Comparison of ENCODE assay signal across 8 cellular contexts in genomic region chr3:150410311-150411105, GRCh38. TPM values are rescaled to one million over a fixed set of nuclear protein-coding genes. Genes with fewer than 3 reads are reported as not detected.
DNase-seq lines count a peak whose midpoint lies in the region; ATAC-seq and TF ChIP-seq lines count a peak whose summit lies in the region.

No MANE protein-coding gene starts in this region.

- H3K36me3 ChIP-seq in Caco-2 (ENCODE audit: control insufficient read depth, insufficient read depth, low read length), result no peaks in the 10 kb centered on the region; the same call in 1 of the 2 replicates
- no peaks in the 10 kb centered on the region for H3K36me3 ChIP-seq in left ventricle myocardium inferior

- CTCF ChIA-PET in Caco-2 (lab: Charles Lee), result interaction anchor here (1.0 to 3.8 kb wide), 5 partner anchors 69 to 170 kb away, joined by 3 to 21 read pairs (median 3); no protein-coding TSS in a partner anchor

- H3K9me3 ChIP-seq in Caco-2, result no peaks in the 10 kb centered on the region
- no peaks in the 10 kb centered on the region for H3K9me3 ChIP-seq in left ventricle myocardium inferior (replicated peaks)

- peak overlapping the region; percentile 59 for H3K27ac Mint-ChIP-seq in Caco-2 (ENCODE audit: unreplicated experiment)

- DNase-seq in Caco-2 (peak in 1 of 2 experiments; percentile 34), SK-N-DZ (ENCODE audit: low spot score) (peak; percentile 20), left ventricle myocardium inferior (peak; percentile 36), posterior cingulate gyrus (peak; percentile 17 to 89 (median 40)), SW 1271 (lab: John Stamatoyannopoulos, UW) (no peak)

- POLR2A ChIA-PET in Caco-2 (lab: Charles Lee), result interaction anchor here (1.0 to 2.4 kb wide), 2 partner anchors 132 to 193 kb away, joined by 3 to 7 read pairs; partner anchors contain the start of gene SELENOT

- H3K27me3 ChIP-seq in Caco-2 (replicated peaks; ENCODE audit: control insufficient read depth, insufficient read depth, low read length), result no peaks in the 10 kb centered on the region
- H3K27me3 ChIP-seq in left ventricle myocardium inferior (ENCODE audit: low read depth), result no peaks in the 10 kb centered on the region

- TF ChIP-seq CTCF in Caco-2 (IDR thresholded peaks at IDR 0.05; ENCODE audit: insufficient read depth in 1 of 2, low read depth in 1 of 2, low read length in 1 of 2, severe bottlenecking in 1 of 2, unreplicated experiment in 1 of 2), result no peak
- TF ChIP-seq CTCF in left ventricle myocardium inferior (IDR thresholded peaks at IDR 0.05; ENCODE audit: borderline replicate concordance), result no peak

- peak overlapping the region; percentile 99 for H3K4me3 ChIP-seq in Caco-2 (ENCODE audit: low read depth, low read length)
- peak overlapping the region; percentile 88 for H3K4me3 ChIP-seq in left ventricle myocardium inferior

- peak overlapping the region; percentile 98 for H3K27ac ChIP-seq in angular gyrus (ENCODE audit: low read depth, low read length)
- H3K27ac ChIP-seq in left ventricle myocardium inferior (replicated peaks), result peak overlapping the region; percentile 100

- intact Hi-C loops in Caco-2 (cut with micrococcal nuclease; ENCODE audit: unreplicated experiment), result loop anchor here (1.0 to 5.0 kb wide), 4 partner anchors 61 to 173 kb away; no protein-coding TSS in a partner anchor
- intact Hi-C loops in left ventricle myocardium inferior (cut with micrococcal nuclease), result loop anchor here (10.0 kb wide), 1 partner anchor 84 kb away; no protein-coding TSS in a partner anchor
- intact Hi-C loops in posterior cingulate gyrus (cut with DNase I), result loop anchor here (1.0 to 10.0 kb wide), 6 partner anchors 85 to 656 kb away; partner anchors contain the start of genes COMMD2, EIF2A, PFN2 and SERP1

- H3K4me1 ChIP-seq in Caco-2, result peaks cover 8% of the 10 kb centered on the region
- peaks cover 86% of the 10 kb centered on the region for H3K4me1 ChIP-seq in left ventricle myocardium inferior

- BruUV-seq in Caco-2 (replicated peaks; lab: Mats Ljungman, UMichigan), result no TSS peak

- peaks cover 6% of the 10 kb centered on the region for H3K4me1 Mint-ChIP-seq in Caco-2 (ENCODE audit: low read depth, unreplicated experiment)

- H3K4me3 Mint-ChIP-seq in Caco-2 (ENCODE audit: unreplicated experiment), result peak overlapping the region; percentile 97

- H3K9me3 Mint-ChIP-seq in Caco-2 (ENCODE audit: unreplicated experiment), result no peaks in the 10 kb centered on the region

- peaks cover 57% of the 10 kb centered on the region for H3K36me3 Mint-ChIP-seq in Caco-2 (ENCODE audit: insufficient read depth, unreplicated experiment)

- ATAC-seq in HG02798 (IDR thresholded peaks at IDR 0.05; ENCODE audit: poor library complexity, unreplicated experiment), result peak; percentile 0
- no peak for ATAC-seq in HG03457 (IDR thresholded peaks at IDR 0.05; ENCODE audit: unreplicated experiment)

- no peaks in the 10 kb centered on the region for H3K27me3 Mint-ChIP-seq in Caco-2 (ENCODE audit: insufficient read depth, unreplicated experiment)

RNA-seq across cellular contexts. Expression of gene TSC22D2, which starts 2.4 kb away (rescaled TPM):
- total RNA-seq in Caco-2 (2022) (30.8 and 33.6 TPM in 2 replicates), left ventricle myocardium inferior (21.9 TPM)
- 7.1 and 7.5 TPM in 2 replicates for polyA plus RNA-seq in SK-N-DZ (2014; cell fraction: cytosol; rRNA removed)
- 10.1 and 10.7 TPM in 2 replicates for polyA plus RNA-seq in SK-N-DZ (2014; cell fraction: nucleus; rRNA removed)

Comparison
In these comparisons a context has a peak if more than half of its experiments do, and no peak if none do; other contexts are left out.
1. DNase-seq: peak in SK-N-DZ (single experiment), left ventricle myocardium inferior (single experiment) and posterior cingulate gyrus (10 of 10); none in SW 1271 (0 of 2).